In genomic region chr4:13888112-13888511, GRCh38 we compare ENCODE assay signal across 17 cellular contexts.
DNase-seq lines count a peak whose midpoint lies in the region; ATAC-seq and TF ChIP-seq lines count a peak whose summit lies in the region.
"Had no signal": no experiment of that assay in that cellular context is flagged by ENCODE, and none has a peak within 500 bp of the region (broad histone marks: within the 10 kb centered on the region; RNA-seq: fewer than 3 reads in every experiment).

No MANE protein-coding gene starts in this region.

- DNase-seq in A673 (ENCODE audit: low spot score) (peak; percentile 23), HPDE6-E6E7 (ENCODE audit: extremely low spot score) (peak; percentile 15), brain microvascular endothelial cell (peak; percentile 83), glomerular visceral epithelial cell (ENCODE audit: extremely low spot score) (peak; percentile 69), GM19240 (ENCODE audit: insufficient read length, low spot score) (no peak)
- DNase-seq: activated CD8-positive, alpha-beta memory T cell treated with anti-CD3 and anti-CD28 coated beads for 24 hours; activated naive CD8-positive, alpha-beta T cell treated with anti-CD3 and anti-CD28 coated beads, Interleukin-2, amount 10 ng/mL, durations not matched to agents 7 days and 5 days; effector memory CD8-positive, alpha-beta T cell; GF-D8; MM.1S; naive thymus-derived CD8-positive, alpha-beta T cell; NCI-H2171 treated with DMSO at 0.1 percent for 48 hours; T-helper 9 cell had no signal

- H3K4me3 ChIP-seq in A673 (ENCODE audit: low read depth, low read length, poor library complexity, severe bottlenecking), result no peak overlapping the region
- no peak overlapping the region for H3K4me3 ChIP-seq in brain microvascular endothelial cell (ENCODE audit: low read depth, low read length)

- in situ Hi-C loops in brain microvascular endothelial cell (cut with HindIII; ENCODE audit: low pct_ligation_motif_present, low sequenced_read_pairs), result no loop called here

- no peak for TF ChIP-seq CTCF in A673 (conservative IDR thresholded peaks at IDR 0.05; ENCODE audit: low read depth, low read length)
- TF ChIP-seq CTCF in brain microvascular endothelial cell (IDR thresholded peaks at IDR 0.05; ENCODE audit: low read depth, low read length, missing control alignments), result no peak

- H3K36me3 ChIP-seq in A673 (ENCODE audit: insufficient read depth, low read length, poor library complexity, severe bottlenecking) (no peaks in the 10 kb centered on the region), brain microvascular endothelial cell (replicated peaks) (no peaks in the 10 kb centered on the region)

- POLR2A ChIA-PET in A673 (lab: Charles Lee; ENCODE audit: low non-redundant PET), result no interaction called here

- H3K9me3 ChIP-seq in A673 (ENCODE audit: low read depth, low read length, poor library complexity, severe bottlenecking), result no peaks in the 10 kb centered on the region

- no peak for ATAC-seq in HG03378 (IDR thresholded peaks at IDR 0.05; ENCODE audit: unreplicated experiment)
- ATAC-seq in GM19455 (IDR thresholded peaks at IDR 0.05; ENCODE audit: unreplicated experiment), result no peak
- ATAC-seq in HG03039 (IDR thresholded peaks at IDR 0.05; ENCODE audit: unreplicated experiment), result no peak
- ATAC-seq: effector memory CD8-positive, alpha-beta T cell; naive thymus-derived CD8-positive, alpha-beta T cell; Panc1 had no signal

- no TSS peak for BruUV-seq in A673 (replicated peaks; lab: Mats Ljungman, UMichigan)

- H3K27me3 ChIP-seq in A673 (replicated peaks; ENCODE audit: insufficient read depth, low read depth, low read length, poor library complexity) (no peaks in the 10 kb centered on the region), brain microvascular endothelial cell (replicated peaks) (no peaks in the 10 kb centered on the region)

- CTCF ChIA-PET in A673 (lab: Charles Lee), result no interaction called here

- intact Hi-C loops in A673 (cut with micrococcal nuclease; ENCODE audit: unreplicated experiment), result loop anchor here (10.0 kb wide), 1 partner anchor 747 kb away; no protein-coding TSS in a partner anchor

- H3K4me1 ChIP-seq in A673 (ENCODE audit: insufficient read depth, low read length, poor library complexity, severe bottlenecking), result peaks cover 5% of the 10 kb centered on the region

- no peak overlapping the region for H3K27ac ChIP-seq in A673 (ENCODE audit: low read depth, low read length, poor library complexity, severe bottlenecking)
- H3K27ac ChIP-seq in brain microvascular endothelial cell, result peak overlapping the region; percentile 84
